ENCODE assay signal across 2 cellular contexts in the genomic region with DNA sequence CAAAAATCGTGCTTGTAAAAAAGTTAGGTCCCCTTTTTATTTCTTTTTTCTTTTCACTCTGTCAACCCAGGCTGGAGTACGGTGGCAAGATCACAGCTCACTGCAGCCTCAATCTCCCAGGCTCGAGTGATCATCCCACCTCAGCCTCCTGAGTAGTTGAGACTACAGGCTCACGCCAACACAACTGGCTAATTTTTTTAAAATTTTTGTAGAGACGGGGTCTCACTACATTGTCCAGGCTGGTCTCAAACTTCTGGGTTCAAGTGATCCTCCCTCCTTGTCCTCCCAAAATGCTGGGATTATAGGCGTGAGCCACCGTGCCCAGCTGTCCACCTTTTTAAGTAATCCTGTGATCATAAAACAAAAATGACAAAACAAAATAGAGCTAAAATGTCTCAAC.
TF ChIP-seq lines count a peak whose summit lies in the region.

No MANE protein-coding gene starts in this region.

TF ChIP-seq in HEK293, 187 proteins besides CTCF, POLR2A, EP300 and RAD21 (continued from another document):
- no peak for TF ChIP-seq ZXDB (tag by site-specific recombination; IDR thresholded peaks at IDR 0.05)

TF ChIP-seq in GM12878, 131 proteins besides CTCF, POLR2A, EP300 and RAD21 (continued from another document):
- TF ChIP-seq ATF7 (IDR thresholded peaks at IDR 0.05; ENCODE audit: low read depth) (no peak), WRNIP1 (IDR thresholded peaks at IDR 0.05; ENCODE audit: borderline replicate concordance, low read depth, low read length) (no peak)
